ENCODE assay signal across 1 cellular context in the genomic region with DNA sequence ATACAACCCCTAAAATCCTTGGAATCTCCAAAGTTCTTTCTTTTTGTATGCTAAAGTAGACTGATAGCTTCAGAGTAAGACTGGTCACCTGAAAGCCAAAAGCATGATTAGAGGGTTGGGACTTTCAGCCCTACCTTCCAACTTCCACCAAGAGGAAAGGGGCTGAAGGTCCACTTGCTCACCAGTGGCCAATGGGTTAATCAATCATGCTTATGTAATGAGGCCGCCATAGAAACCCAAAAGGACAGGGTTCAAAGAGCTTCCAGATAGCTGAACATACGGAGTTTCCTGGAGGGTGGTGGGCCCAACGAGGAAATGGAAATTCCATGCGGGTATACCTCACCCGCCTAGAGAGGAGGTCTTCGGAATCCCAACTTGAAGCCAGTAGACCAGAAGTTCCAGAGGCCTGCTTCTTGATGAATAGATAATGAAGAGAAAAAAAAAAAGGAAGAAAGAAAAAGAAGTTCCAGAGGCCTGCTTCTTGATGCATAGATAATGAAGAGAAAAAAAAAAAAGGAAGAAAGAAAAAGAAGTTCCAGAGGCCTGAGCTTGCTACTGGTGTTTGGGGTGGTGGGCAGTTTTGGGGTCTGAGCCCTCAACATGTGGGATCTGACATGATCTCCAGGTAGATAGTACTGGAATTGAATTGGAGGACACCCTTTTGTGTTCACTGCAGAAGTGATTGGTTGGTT.
A peak's percentile ranks its signal among the peaks of the same experiment; 100 is the strongest.
TF ChIP-seq lines count a peak whose summit lies in the region.

No MANE protein-coding gene starts in this region.

TF ChIP-seq in GM12878, 131 proteins besides CTCF, POLR2A, EP300 and RAD21:
- TF ChIP-seq BMI1 (IDR thresholded peaks at IDR 0.05; ENCODE audit: borderline replicate concordance) (no peak), POU2F2 (IDR thresholded peaks at IDR 0.05; ENCODE audit: borderline replicate concordance, low read depth, low read length) (no peak), BACH1 (IDR thresholded peaks at IDR 0.05; ENCODE audit: borderline replicate concordance) (no peak), ZNF384 (IDR thresholded peaks at IDR 0.05; ENCODE audit: borderline replicate concordance, low read depth, low read length) (peak; percentile 75; the same call in 1 of the 2 replicates), SIX5 (IDR thresholded peaks at IDR 0.05; ENCODE audit: low read depth, low read length, severe bottlenecking) (no peak)
- TF ChIP-seq, protein P1, sequence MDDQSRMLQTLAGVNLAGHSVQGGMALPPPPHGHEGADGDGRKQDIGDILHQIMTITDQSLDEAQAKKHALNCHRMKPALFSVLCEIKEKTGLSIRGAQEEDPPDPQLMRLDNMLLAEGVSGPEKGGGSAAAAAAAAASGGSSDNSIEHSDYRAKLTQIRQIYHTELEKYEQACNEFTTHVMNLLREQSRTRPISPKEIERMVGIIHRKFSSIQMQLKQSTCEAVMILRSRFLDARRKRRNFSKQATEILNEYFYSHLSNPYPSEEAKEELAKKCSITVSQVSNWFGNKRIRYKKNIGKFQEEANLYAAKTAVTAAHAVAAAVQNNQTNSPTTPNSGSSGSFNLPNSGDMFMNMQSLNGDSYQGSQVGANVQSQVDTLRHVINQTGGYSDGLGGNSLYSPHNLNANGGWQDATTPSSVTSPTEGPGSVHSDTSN (IDR thresholded peaks at IDR 0.05; ENCODE audit: insufficient replicate concordance, low read depth, low read length), result peak; percentile 46
- TF ChIP-seq, protein P2, sequence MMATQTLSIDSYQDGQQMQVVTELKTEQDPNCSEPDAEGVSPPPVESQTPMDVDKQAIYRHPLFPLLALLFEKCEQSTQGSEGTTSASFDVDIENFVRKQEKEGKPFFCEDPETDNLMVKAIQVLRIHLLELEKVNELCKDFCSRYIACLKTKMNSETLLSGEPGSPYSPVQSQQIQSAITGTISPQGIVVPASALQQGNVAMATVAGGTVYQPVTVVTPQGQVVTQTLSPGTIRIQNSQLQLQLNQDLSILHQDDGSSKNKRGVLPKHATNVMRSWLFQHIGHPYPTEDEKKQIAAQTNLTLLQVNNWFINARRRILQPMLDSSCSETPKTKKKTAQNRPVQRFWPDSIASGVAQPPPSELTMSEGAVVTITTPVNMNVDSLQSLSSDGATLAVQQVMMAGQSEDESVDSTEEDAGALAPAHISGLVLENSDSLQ (IDR thresholded peaks at IDR 0.05), result peak; percentile 54
